In genomic region chr15:66566963-66567531, GRCh38 we compare ENCODE assay signal across 8 cellular contexts. TPM values are rescaled to one million over a fixed set of nuclear protein-coding genes. Genes with fewer than 3 reads are reported as not detected.
DNase-seq lines count a peak whose midpoint lies in the region; ATAC-seq, FAIRE-seq and TF ChIP-seq lines count a peak whose summit lies in the region.

No MANE protein-coding gene starts in this region.

- H3K4me1 ChIP-seq in foreskin keratinocyte: peaks cover 17% of the 10 kb centered on the region
- H3K4me1 ChIP-seq in ovary (ENCODE audit: insufficient read depth): peaks cover 2% of the 10 kb centered on the region
- H3K4me1 ChIP-seq in suprapubic skin: no peaks in the 10 kb centered on the region

- H3K27me3 Mint-ChIP-seq in activated T-helper 1 cell treated with anti-CD3 and anti-CD28 coated beads, Interleukin-12 subunit alpha, Interleukin-12 subunit beta, Interleukin-2, Interleukin-4 antibody, amounts not matched to agents 30 ng/mL and 10 ng/mL and 1 ng/mL, durations not matched to agents 14 hours and 24 hours and 36 hours (ENCODE audit: insufficient read depth): no peaks in the 10 kb centered on the region

- 25 to 31% (median 30%) methylated on average over 15 of the region's 15 CpGs for WGBS in ovary, 3 donors
- WGBS in suprapubic skin: 36% methylated on average over 15 of the region's 15 CpGs

- no peak for TF ChIP-seq EP300 in ovary (IDR thresholded peaks at IDR 0.05)
- no peak for TF ChIP-seq EP300 in suprapubic skin (IDR thresholded peaks at IDR 0.05)

- FAIRE-seq in RCC 7860 (lab: Jason Lieb, UNC): peak; percentile 2

- no peaks in the 10 kb centered on the region for H3K27me3 ChIP-seq in foreskin keratinocyte
- no peaks in the 10 kb centered on the region for H3K27me3 ChIP-seq in ovary
- H3K27me3 ChIP-seq in suprapubic skin: no peaks in the 10 kb centered on the region

- H3K36me3 ChIP-seq in ovary (no peaks in the 10 kb centered on the region), suprapubic skin (no peaks in the 10 kb centered on the region)

- ATAC-seq in foreskin keratinocyte (peak; percentile 40), HG02938 (IDR thresholded peaks at IDR 0.05; ENCODE audit: unreplicated experiment) (no peak)

- peak; percentile 72 for TF ChIP-seq CTCF in foreskin keratinocyte (conservative IDR thresholded peaks at IDR 0.05)
- peak; percentile 45 to 69 (median 46) for TF ChIP-seq CTCF in ovary (IDR thresholded peaks at IDR 0.05)
- TF ChIP-seq CTCF in suprapubic skin (IDR thresholded peaks at IDR 0.05): peak in 1 of 2 donors; percentile 68

- H3K4me3 Mint-ChIP-seq in activated T-helper 1 cell treated with anti-CD3 and anti-CD28 coated beads, Interleukin-12 subunit alpha, Interleukin-12 subunit beta, Interleukin-2, Interleukin-4 antibody, amounts not matched to agents 30 ng/mL and 10 ng/mL and 1 ng/mL, durations not matched to agents 14 hours and 24 hours and 36 hours: peak overlapping the region; percentile 19

- H3K4me3 ChIP-seq in ovary: no peak overlapping the region
- H3K4me3 ChIP-seq in suprapubic skin: no peak overlapping the region

- in situ Hi-C loops in KBM-7 (cut with MboI; ENCODE audit: low pct_unique_long_range_greater_than_20kb, low sequenced_read_pairs): no loop called here

- H3K9me3 ChIP-seq in ovary: no peaks in the 10 kb centered on the region
- no peaks in the 10 kb centered on the region for H3K9me3 ChIP-seq in suprapubic skin

- H3K4me1 Mint-ChIP-seq in activated T-helper 1 cell treated with anti-CD3 and anti-CD28 coated beads, Interleukin-12 subunit alpha, Interleukin-12 subunit beta, Interleukin-2, Interleukin-4 antibody, amounts not matched to agents 30 ng/mL and 10 ng/mL and 1 ng/mL, durations not matched to agents 14 hours and 24 hours and 36 hours (ENCODE audit: low read depth): peaks cover 12% of the 10 kb centered on the region

- DNase-seq in DMS79 (lab: John Stamatoyannopoulos, UW) (peak; percentile 12), KBM-7 (peak; percentile 85), RCC 7860 (ENCODE audit: low spot score) (peak; percentile 55), foreskin keratinocyte (peak in 1 of 2 donors; percentile 43), ovary (peak; percentile 38 to 64 (median 50)), suprapubic skin (ENCODE audit: low spot score in 2 of 2) (no peak)
- DNase-seq in activated T-helper 1 cell treated with anti-CD3 and anti-CD28 coated beads, Interleukin-12 subunit alpha, Interleukin-12 subunit beta, Interleukin-2, Interleukin-4 antibody, amounts not matched to agents 30 ng/mL and 10 ng/mL and 1 ng/mL, durations not matched to agents 14 hours and 24 hours and 36 hours (ENCODE audit: low spot score): peak; percentile 24

- no peak overlapping the region for H3K27ac Mint-ChIP-seq in activated T-helper 1 cell treated with anti-CD3 and anti-CD28 coated beads, Interleukin-12 subunit alpha, Interleukin-12 subunit beta, Interleukin-2, Interleukin-4 antibody, amounts not matched to agents 30 ng/mL and 10 ng/mL and 1 ng/mL, durations not matched to agents 14 hours and 24 hours and 36 hours

- H3K9me3 Mint-ChIP-seq in activated T-helper 1 cell treated with anti-CD3 and anti-CD28 coated beads, Interleukin-12 subunit alpha, Interleukin-12 subunit beta, Interleukin-2, Interleukin-4 antibody, amounts not matched to agents 30 ng/mL and 10 ng/mL and 1 ng/mL, durations not matched to agents 14 hours and 24 hours and 36 hours: no peaks in the 10 kb centered on the region

- no peak overlapping the region for H3K27ac ChIP-seq in foreskin keratinocyte
- no peak overlapping the region for H3K27ac ChIP-seq in ovary
- H3K27ac ChIP-seq in suprapubic skin: no peak overlapping the region

- intact Hi-C loops in activated T-helper 1 cell treated with anti-CD3 and anti-CD28 coated beads, Interleukin-12 subunit alpha, Interleukin-12 subunit beta, Interleukin-2, Interleukin-4 antibody, amounts not matched to agents 30 ng/mL and 10 ng/mL and 1 ng/mL, durations not matched to agents 14 hours and 24 hours and 36 hours (cut with micrococcal nuclease): loop anchor here (1.0 kb wide), 1 partner anchor 63 kb away; the partner anchor contains the start of gene RPL4
- intact Hi-C loops in ovary (cut with DNase I): no loop called here

- no peaks in the 10 kb centered on the region for H3K36me3 Mint-ChIP-seq in activated T-helper 1 cell treated with anti-CD3 and anti-CD28 coated beads, Interleukin-12 subunit alpha, Interleukin-12 subunit beta, Interleukin-2, Interleukin-4 antibody, amounts not matched to agents 30 ng/mL and 10 ng/mL and 1 ng/mL, durations not matched to agents 14 hours and 24 hours and 36 hours (ENCODE audit: low read depth)

- no peak for TF ChIP-seq POLR2A in ovary (IDR thresholded peaks at IDR 0.05)
- TF ChIP-seq POLR2A in suprapubic skin (IDR thresholded peaks at IDR 0.05): no peak

RNA-seq across cellular contexts. Expression of gene LCTL, which starts 1.2 kb away (rescaled TPM):
- total RNA-seq in activated T-helper 1 cell treated with anti-CD3 and anti-CD28 coated beads, Interleukin-12 subunit alpha, Interleukin-12 subunit beta, Interleukin-2, Interleukin-4 antibody, amounts not matched to agents 30 ng/mL and 10 ng/mL and 1 ng/mL, durations not matched to agents 14 hours and 24 hours and 36 hours: not detected in 2 replicates
- total RNA-seq in foreskin keratinocyte (0.14 and 0.18 TPM in 2 replicates), ovary (not detected), suprapubic skin (under 1 TPM in 1 of 4 donors, not detected in 3; 0.23 TPM)
- polyA plus RNA-seq in foreskin keratinocyte (0.07 and 0.12 TPM in 2 replicates), ovary (under 1 TPM in 1 of 2 donors, not detected in 1; 0.23 TPM)

Comparison
In these comparisons a context has a peak if more than half of its experiments do, and no peak if none do; other contexts are left out.
1. DNase-seq: peak in DMS79 (single experiment), KBM-7 (single experiment), RCC 7860 (single experiment), activated T-helper 1 cell treated with anti-CD3 and anti-CD28 coated beads, Interleukin-12 subunit alpha, Interleukin-12 subunit beta, Interleukin-2, Interleukin-4 antibody, amounts not matched to agents 30 ng/mL and 10 ng/mL and 1 ng/mL, durations not matched to agents 14 hours and 24 hours and 36 hours (single experiment) and ovary (5 of 5); none in suprapubic skin (0 of 2).